10 cellular contexts compared by ENCODE assay signal in the genomic region with DNA sequence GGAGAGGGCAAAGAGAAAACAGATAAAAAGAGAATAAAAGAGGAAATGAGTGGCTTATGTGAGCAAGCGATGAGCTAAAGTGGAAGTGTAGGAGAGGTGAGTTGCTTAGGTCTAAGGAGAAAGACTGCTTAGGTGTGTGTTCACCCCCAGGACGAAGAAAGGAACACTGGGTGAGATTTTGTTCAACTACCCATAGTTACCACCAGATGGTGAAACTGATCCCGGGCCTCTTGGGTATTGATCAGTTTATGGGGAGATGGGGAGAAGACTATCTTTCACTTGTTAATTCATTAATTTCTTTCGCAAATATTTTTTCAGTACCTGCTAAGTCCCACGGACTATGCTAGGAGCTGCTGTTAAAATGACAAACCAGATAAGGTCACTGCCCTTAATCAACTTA. TPM values are rescaled to one million over a fixed set of nuclear protein-coding genes. Genes with fewer than 3 reads are reported as not detected.
DNase-seq lines count a peak whose midpoint lies in the region; ATAC-seq, FAIRE-seq and TF ChIP-seq lines count a peak whose summit lies in the region.
"Had no signal": no experiment of that assay in that cellular context is flagged by ENCODE, and none has a peak within 500 bp of the region (broad histone marks: within the 10 kb centered on the region; RNA-seq: fewer than 3 reads in every experiment).

No MANE protein-coding gene starts in this region.

- no peak for DNase-seq in T-helper 1 cell
- no peak for DNase-seq in Karpas-422
- no peak for DNase-seq in K562 (ENCODE audit: extremely low read depth in 1 of 4, low spot score in 3 of 4)
- no peak for DNase-seq in osteocyte (ENCODE audit: extremely low spot score, unreplicated experiment)
- DNase-seq in UCSD-AML1 (lab: John Stamatoyannopoulos, UW; ENCODE audit: unreplicated experiment) = no peak
- no peak for DNase-seq in amygdala (lab: John Stamatoyannopoulos, UW)
- no peak for DNase-seq in SHP77 (lab: John Stamatoyannopoulos, UW)
- DNase-seq: spleen had no signal

- no peak for TF ChIP-seq EP300 in K562 (IDR thresholded peaks at IDR 0.05; ENCODE audit: low read length)

- no TSS peak for BruUV-seq in K562 (replicated peaks; lab: Mats Ljungman, UMichigan)

- CTCF ChIA-PET in K562 (lab: Yijun Ruan, JAX; ENCODE audit: low intra/inter-chr PET ratio) = interaction anchor here (0.6 kb wide), 1 partner anchor 36 kb away, joined by 4 read pairs; no protein-coding TSS in a partner anchor

- no peaks in the 10 kb centered on the region for H3K27me3 Mint-ChIP-seq in T-helper 1 cell treated with Interleukin-12 subunit alpha and Interleukin-12 subunit beta and Interleukin-4 antibody, amounts not matched to agents 30 μg/mL and 1 μg/mL, for 36 hours (ENCODE audit: low read depth)
- H3K27me3 Mint-ChIP-seq in osteocyte (ENCODE audit: unreplicated experiment) = no peaks in the 10 kb centered on the region

- H3K36me3 ChIP-seq in Karpas-422 (ENCODE audit: insufficient read depth, low read length) = no peaks in the 10 kb centered on the region
- no peaks in the 10 kb centered on the region for H3K36me3 ChIP-seq in K562 (ENCODE audit: control insufficient read depth, insufficient read depth, low read length)
- H3K36me3 ChIP-seq: spleen had no signal

- H3K27me3 ChIP-seq in Karpas-422 (ENCODE audit: low read length) = no peaks in the 10 kb centered on the region
- H3K27me3 ChIP-seq in K562 (ENCODE audit: control insufficient read depth in 2 of 2, insufficient read depth in 2 of 2, low read length in 2 of 2) = no peaks in the 10 kb centered on the region

- intact Hi-C loops in K562 (cut with micrococcal nuclease) = no loop called here

- H3K4me3 ChIP-seq in Karpas-422 (ENCODE audit: low read length) (no peak overlapping the region), K562 (no peak overlapping the region)
- H3K4me3 ChIP-seq: lung had no signal

- peaks cover 2% of the 10 kb centered on the region for H3K36me3 Mint-ChIP-seq in T-helper 1 cell treated with Interleukin-12 subunit alpha and Interleukin-12 subunit beta and Interleukin-4 antibody, amounts not matched to agents 30 μg/mL and 1 μg/mL, for 36 hours (ENCODE audit: low read depth)
- H3K36me3 Mint-ChIP-seq in osteocyte (ENCODE audit: unreplicated experiment) = no peaks in the 10 kb centered on the region

- H3K79me2 ChIP-seq in Karpas-422 (ENCODE audit: low read length) (no peaks in the 10 kb centered on the region), K562 (ENCODE audit: control insufficient read depth, insufficient read depth, low read length) (no peaks in the 10 kb centered on the region)

- H3K4me1 ChIP-seq in Karpas-422 (ENCODE audit: low read length) (peaks cover 21% of the 10 kb centered on the region), K562 (replicated peaks in 1 of 2; ENCODE audit: control insufficient read depth in 2 of 2, insufficient read depth in 2 of 2, low read length in 2 of 2) (peaks cover 8 to 22% of the 10 kb centered on the region in 2 experiments)

- no peak for FAIRE-seq in K562 (lab: Jason Lieb, UNC)

- in situ Hi-C loops in K562 (cut with MboI) = no loop called here

- H3K9me3 Mint-ChIP-seq in T-helper 1 cell treated with Interleukin-12 subunit alpha and Interleukin-12 subunit beta and Interleukin-4 antibody, amounts not matched to agents 30 μg/mL and 1 μg/mL, for 36 hours = no peaks in the 10 kb centered on the region
- no peaks in the 10 kb centered on the region for H3K9me3 Mint-ChIP-seq in osteocyte (ENCODE audit: unreplicated experiment)

- peaks cover 18% of the 10 kb centered on the region for H3K4me1 Mint-ChIP-seq in T-helper 1 cell treated with Interleukin-12 subunit alpha and Interleukin-12 subunit beta and Interleukin-4 antibody, amounts not matched to agents 30 μg/mL and 1 μg/mL, for 36 hours (ENCODE audit: low read depth)
- peaks cover 37% of the 10 kb centered on the region for H3K4me1 Mint-ChIP-seq in osteocyte (ENCODE audit: unreplicated experiment)

- H3K4me2 ChIP-seq in Karpas-422 (ENCODE audit: low read depth, low read length, poor library complexity, severe bottlenecking) (peak overlapping the region; percentile 78), K562 (ENCODE audit: insufficient read depth, low read length) (no peak overlapping the region)

- H3K9me3 ChIP-seq in Karpas-422 (ENCODE audit: low read length) (no peaks in the 10 kb centered on the region), K562 (replicated peaks; ENCODE audit: control insufficient read depth, insufficient read depth, low read depth, low read length) (no peaks in the 10 kb centered on the region)
- H3K9me3 ChIP-seq: spleen had no signal

- H3K9me2 ChIP-seq in Karpas-422 (replicated peaks; ENCODE audit: insufficient read depth, low read length) = no peaks in the 10 kb centered on the region

- 63% methylated on average over 5 of the region's 5 CpGs for WGBS in K562 (ENCODE audit: insufficient coverage, low coverage, missing lambda C conversion rate)

- H3K27ac Mint-ChIP-seq in T-helper 1 cell treated with Interleukin-12 subunit alpha and Interleukin-12 subunit beta and Interleukin-4 antibody, amounts not matched to agents 30 μg/mL and 1 μg/mL, for 36 hours = peak overlapping the region; percentile 67
- peak overlapping the region; percentile 75 for H3K27ac Mint-ChIP-seq in osteocyte (ENCODE audit: unreplicated experiment)

- TF ChIP-seq RAD21 in K562 (CRISPR knock-in tag; conservative IDR thresholded peaks at IDR 0.05 in 1 of 2, IDR thresholded peaks at IDR 0.05 in 1 of 2) = no peak

- no peak overlapping the region for H3K9ac ChIP-seq in Karpas-422 (ENCODE audit: low read length)
- no peak overlapping the region for H3K9ac ChIP-seq in K562 (ENCODE audit: insufficient read depth in 1 of 2, low read depth in 2 of 2, low read length in 2 of 2)

- TF ChIP-seq CTCF in K562 (IDR thresholded peaks at IDR 0.05 in 2 of 3, conservative IDR thresholded peaks at IDR 0.05 in 1 of 3; ENCODE audit: insufficient read depth in 2 of 3, low read depth in 1 of 3, low read length in 3 of 3) = no peak
- TF ChIP-seq CTCF in osteocyte (IDR thresholded peaks at IDR 0.05) = no peak

- no peaks in the 10 kb centered on the region for H3K9me1 ChIP-seq in K562 (ENCODE audit: control insufficient read depth, insufficient read depth, low read length)

- POLR2A ChIA-PET in K562 (lab: Yijun Ruan, JAX) = no interaction called here

- H4K20me1 ChIP-seq in Karpas-422 (ENCODE audit: insufficient read depth, low read depth, low read length) (no peaks in the 10 kb centered on the region), K562 (replicated peaks; ENCODE audit: control insufficient read depth, insufficient read depth, low read length) (no peaks in the 10 kb centered on the region)

- TF ChIP-seq POLR2A in K562 (conservative IDR thresholded peaks at IDR 0.05) = no peak

- peak overlapping the region; percentile 52 for H3K4me3 Mint-ChIP-seq in T-helper 1 cell treated with Interleukin-12 subunit alpha and Interleukin-12 subunit beta and Interleukin-4 antibody, amounts not matched to agents 30 μg/mL and 1 μg/mL, for 36 hours
- H3K4me3 Mint-ChIP-seq in osteocyte (ENCODE audit: unreplicated experiment) = peak overlapping the region; percentile 2

- no peak overlapping the region for H3K27ac ChIP-seq in Karpas-422 (ENCODE audit: low read length)
- no peak overlapping the region for H3K27ac ChIP-seq in K562 (ENCODE audit: extremely low read depth, low read depth, low read length)

- H2AFZ ChIP-seq in Karpas-422 (ENCODE audit: low read length) (no peak overlapping the region), K562 (ENCODE audit: low read depth, low read length) (peak overlapping the region; percentile 11; the same call in 1 of the 2 replicates)

- ATAC-seq in K562 = no peak

TF ChIP-seq in K562, 482 proteins besides CTCF, POLR2A, EP300 and RAD21 (continues in another document):
- TF ChIP-seq E2F3 (CRISPR knock-in tag; IDR thresholded peaks at IDR 0.05) = no peak
- no peak for TF ChIP-seq IRF2 (CRISPR knock-in tag; IDR thresholded peaks at IDR 0.05)
- TF ChIP-seq ZNF174 (CRISPR knock-in tag; IDR thresholded peaks at IDR 0.05) = no peak
- TF ChIP-seq MED1 (CRISPR knock-in tag; IDR thresholded peaks at IDR 0.05; ENCODE audit: borderline replicate concordance) = no peak
- no peak for TF ChIP-seq CCAR2 (IDR thresholded peaks at IDR 0.05; ENCODE audit: low read depth, low read length)

RNA-seq across cellular contexts. Expression of gene GAP43, which starts 33.9 kb away (rescaled TPM):
- not detected in 2 replicates for total RNA-seq in Karpas-422 (2014; rRNA removed; shearing (Covaris generic); ENCODE audit: low replicate concordance)
- total RNA-seq in K562 (2011; cell fraction: chromatin; rRNA removed; ENCODE audit: low replicate concordance) = not detected in 2 replicates
- total RNA-seq in K562 (2011; cell fraction: nucleolus; rRNA removed) = not detected in 2 replicates
- not detected in 2 replicates for total RNA-seq in K562 (2011; cell fraction: nucleoplasm; rRNA removed)
- total RNA-seq in K562 (2014; rRNA removed) (0.12 TPM in 1 of 2 replicates, not detected in the other), K562 (2014; rRNA removed; fragmentation: Illumina TruSeq; extraction: Trizol) (not detected in 2 replicates), K562 (2015; rRNA removed; fragmentation: Illumina TruSeq; extraction: Trizol) (not detected in 2 replicates), K562 (2021) (0.11 TPM in 2 replicates), osteocyte (2.3 and 3.2 TPM in 2 replicates)
- polyA plus RNA-seq in K562 (2011; rRNA removed) (0.04 TPM in 1 of 2 replicates, not detected in the other), K562 (2014; fragmentation: Illumina TruSeq; extraction: Trizol) (0.08 TPM in 1 of 2 replicates, not detected in the other), K562 (2014; fragmentation: Nextera tagmentation; extraction: Ambion mirVana) (not detected), K562 (2014; rRNA removed) (0.09 TPM in 1 of 2 replicates, not detected in the other)
- not detected in 2 replicates for polyA plus RNA-seq in K562 (2011; cell fraction: cytosol; rRNA removed)
- polyA plus RNA-seq in K562 (2011; cell fraction: nucleus; rRNA removed) = not detected in 2 replicates
- polyA plus RNA-seq in K562 (2012) = 0.33 TPM in 1 of 2 replicates, not detected in the other
- not detected in 2 replicates for polyA minus RNA-seq in K562 (2011; rRNA and poly(A)+ RNA removed)
- not detected in 2 replicates for polyA minus RNA-seq in K562 (2011; cell fraction: cytosol; rRNA and poly(A)+ RNA removed)
- polyA minus RNA-seq in K562 (2011; cell fraction: nucleus; rRNA and poly(A)+ RNA removed) = not detected in 2 replicates
